Comparison of ENCODE assay signal across 8 cellular contexts in the genomic region with DNA sequence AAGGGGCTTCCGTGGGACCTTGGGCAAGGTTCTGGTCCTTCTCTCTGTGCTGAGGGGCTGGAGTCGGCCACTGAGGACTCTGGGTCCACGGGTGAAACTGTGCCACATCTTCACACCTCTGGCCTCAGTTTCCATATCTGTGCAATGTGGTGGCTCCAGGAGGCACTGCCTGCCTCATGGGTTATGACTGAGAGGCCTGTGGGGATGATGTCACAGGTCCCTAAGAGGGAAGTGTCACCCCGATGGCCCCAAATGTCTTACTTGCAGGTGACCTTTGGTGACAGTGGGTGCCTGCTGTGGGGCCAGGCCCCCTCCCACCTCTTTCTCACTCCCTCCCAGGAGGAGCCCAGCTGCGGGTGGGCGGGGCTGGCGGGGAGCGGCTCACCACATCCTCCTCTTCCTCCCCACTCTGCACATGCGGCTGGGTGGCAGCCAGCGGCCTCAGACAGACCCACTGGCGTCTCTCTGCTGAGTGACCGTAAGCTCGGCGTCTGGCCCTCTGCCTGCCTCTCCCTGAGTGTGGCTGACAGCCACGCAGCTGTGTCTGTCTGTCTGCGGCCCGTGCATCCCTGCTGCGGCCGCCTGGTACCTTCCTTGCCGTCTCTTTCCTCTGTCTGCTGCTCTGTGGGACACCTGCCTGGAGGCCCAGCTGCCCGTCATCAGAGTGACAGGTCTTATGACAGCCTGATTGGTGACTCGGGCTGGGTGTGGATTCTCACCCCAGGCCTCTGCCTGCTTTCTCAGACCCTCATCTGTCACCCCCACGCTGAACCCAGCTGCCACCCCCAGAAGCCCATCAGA. TPM values are rescaled to one million over a fixed set of nuclear protein-coding genes. Genes with fewer than 3 reads are reported as not detected.
DNase-seq lines count a peak whose midpoint lies in the region; ATAC-seq and TF ChIP-seq lines count a peak whose summit lies in the region.

Gene IL21R (plus strand): TSS at position 407 of the 801 bp plus-strand sequence. CDS start 27,898 bp downstream, outside the sequence.

- ATAC-seq in GM21723 (IDR thresholded peaks at IDR 0.05; ENCODE audit: unreplicated experiment) (peak; percentile 59), activated B cell treated with CpG ODN at 0.5 μM for 24 hours (ENCODE audit: low read depth) (peak; percentile 53), thoracic aorta (ENCODE audit: insufficient number of reproducible peaks, low FRiP score, low read depth) (no peak)
- peak; percentile 84 to 88 for ATAC-seq in natural killer cell treated with Interleukin-12 subunit alpha and Interleukin-12 subunit beta and Interleukin-15 and Interleukin-18, amount 100 ng/mL, for 72 hours

- peaks cover 60% of the 10 kb centered on the region for H3K4me1 ChIP-seq in Loucy (ENCODE audit: insufficient read depth, low read length, poor library complexity, severe bottlenecking)
- no peaks in the 10 kb centered on the region for H3K4me1 ChIP-seq in mammary epithelial cell (ENCODE audit: insufficient read depth, low read length)
- peaks cover 11 to 20% of the 10 kb centered on the region in 2 donors for H3K4me1 ChIP-seq in thoracic aorta (ENCODE audit: control insufficient read depth in 1 of 2, low read depth in 2 of 2)
- H3K4me1 ChIP-seq in HAP-1, result no peaks in the 10 kb centered on the region

- no peak for TF ChIP-seq CTCF in Loucy (conservative IDR thresholded peaks at IDR 0.05; ENCODE audit: low read length)
- no peak for TF ChIP-seq CTCF in activated B cell treated with CpG ODN at 0.5 μM for 24 hours (IDR thresholded peaks at IDR 0.05)
- TF ChIP-seq CTCF in mammary epithelial cell (conservative IDR thresholded peaks at IDR 0.05 in 1 of 2, IDR thresholded peaks at IDR 0.05 in 1 of 2; ENCODE audit: extremely low read depth in 1 of 2, insufficient read depth in 1 of 2, low read depth in 1 of 2, low read length in 2 of 2), result no peak
- no peak for TF ChIP-seq CTCF in thoracic aorta (IDR thresholded peaks at IDR 0.05)

- H3K27me3 Mint-ChIP-seq in activated B cell treated with CpG ODN at 0.5 μM for 24 hours, result no peaks in the 10 kb centered on the region
- no peaks in the 10 kb centered on the region for H3K27me3 Mint-ChIP-seq in natural killer cell treated with Interleukin-12 subunit alpha and Interleukin-12 subunit beta and Interleukin-15 and Interleukin-18, amount 100 ng/mL, for 72 hours

- POLR2A ChIA-PET in activated B cell treated with CpG ODN at 0.5 μM for 24 hours (lab: Charles Lee), result interaction anchor here (0.6 to 13.6 kb wide), 12 partner anchors 23 to 245 kb away, joined by 3 to 1103 read pairs (median 5); partner anchors contain the start of gene KDM8

- H2AFZ ChIP-seq in Loucy (ENCODE audit: low read length), result peak within 1 kb of the TSS; percentile 82
- peak within 1 kb of the TSS; percentile 52 for H2AFZ ChIP-seq in mammary epithelial cell (ENCODE audit: low read depth, low read length)

- H3K9ac ChIP-seq in Loucy (ENCODE audit: low read depth, low read length, poor library complexity, severe bottlenecking), result peak within 1 kb of the TSS; percentile 67
- no peak within 1 kb of the TSS for H3K9ac ChIP-seq in mammary epithelial cell (ENCODE audit: insufficient read depth, low read length)

- H3K9me2 ChIP-seq in Loucy (replicated peaks; ENCODE audit: low read depth, low read length), result no peaks in the 10 kb centered on the region

- no peaks in the 10 kb centered on the region for H3K79me2 ChIP-seq in Loucy (ENCODE audit: insufficient read depth, low read length)
- no peaks in the 10 kb centered on the region for H3K79me2 ChIP-seq in mammary epithelial cell (ENCODE audit: insufficient read depth, low read length)

- DNase-seq in GM04504 (ENCODE audit: low read depth), result peak; percentile 38
- DNase-seq in activated B cell treated with CpG ODN at 0.5 μM for 24 hours, result peak; percentile 76
- no peak for DNase-seq in mammary epithelial cell
- peak; percentile 89 for DNase-seq in natural killer cell treated with Interleukin-12 subunit alpha and Interleukin-12 subunit beta and Interleukin-15 and Interleukin-18, amount 100 ng/mL, for 72 hours (ENCODE audit: low spot score)
- DNase-seq in thoracic aorta (ENCODE audit: low spot score), result no peak
- no peak for DNase-seq in HAP-1 (ENCODE audit: low spot score in 2 of 2)

- no peaks in the 10 kb centered on the region for H3K9me3 ChIP-seq in Loucy (ENCODE audit: insufficient read depth, low read depth, low read length)
- no peaks in the 10 kb centered on the region for H3K9me3 ChIP-seq in mammary epithelial cell (replicated peaks; ENCODE audit: insufficient read depth, low read length)
- no peaks in the 10 kb centered on the region for H3K9me3 ChIP-seq in thoracic aorta
- no peaks in the 10 kb centered on the region for H3K9me3 ChIP-seq in HAP-1

- H3K4me1 Mint-ChIP-seq in activated B cell treated with CpG ODN at 0.5 μM for 24 hours, result peaks cover 88% of the 10 kb centered on the region
- H3K4me1 Mint-ChIP-seq in natural killer cell treated with Interleukin-12 subunit alpha and Interleukin-12 subunit beta and Interleukin-15 and Interleukin-18, amount 100 ng/mL, for 72 hours (ENCODE audit: low read depth in 2 of 2), result peaks cover 63 to 71% of the 10 kb centered on the region in 2 donors

- CTCF ChIA-PET in activated B cell treated with CpG ODN at 0.5 μM for 24 hours (lab: Charles Lee), result interaction anchor here (0.7 to 8.8 kb wide), 6 partner anchors 21 to 202 kb away, joined by 3 to 53 read pairs (median 4); no protein-coding TSS in a partner anchor
- CTCF ChIA-PET in mammary epithelial cell (lab: Charles Lee; ENCODE audit: low non-redundant PET), result no interaction called here

- H3K4me3 Mint-ChIP-seq in activated B cell treated with CpG ODN at 0.5 μM for 24 hours, result peak within 1 kb of the TSS; percentile 99
- peak within 1 kb of the TSS; percentile 97 for H3K4me3 Mint-ChIP-seq in natural killer cell treated with Interleukin-12 subunit alpha and Interleukin-12 subunit beta and Interleukin-15 and Interleukin-18, amount 100 ng/mL, for 72 hours

- H3K36me3 ChIP-seq in Loucy (ENCODE audit: insufficient read depth, low read length), result no peaks in the 10 kb centered on the region
- H3K36me3 ChIP-seq in mammary epithelial cell (ENCODE audit: insufficient read depth, low read length), result no peaks in the 10 kb centered on the region
- no peaks in the 10 kb centered on the region for H3K36me3 ChIP-seq in thoracic aorta
- no peaks in the 10 kb centered on the region for H3K36me3 ChIP-seq in HAP-1 (replicated peaks)

- in situ Hi-C loops in mammary epithelial cell (cut with MboI; ENCODE audit: low sequenced_read_pairs in 2 of 2), result no loop called here
- in situ Hi-C loops in HAP-1 (cut with MboI; ENCODE audit: low sequenced_read_pairs), result no loop called here

- no peaks in the 10 kb centered on the region for H3F3A ChIP-seq in Loucy (ENCODE audit: low read depth)

- intact Hi-C loops in activated B cell treated with CpG ODN at 0.5 μM for 24 hours (cut with micrococcal nuclease), result loop anchor here (1.0 to 2.0 kb wide), 2 partner anchors 35 to 83 kb away; no protein-coding TSS in a partner anchor
- intact Hi-C loops in mammary epithelial cell (cut with micrococcal nuclease), result no loop called here

- peak within 1 kb of the TSS; percentile 86 for H3K4me2 ChIP-seq in Loucy (ENCODE audit: low read depth, low read length, poor library complexity, severe bottlenecking)
- H3K4me2 ChIP-seq in mammary epithelial cell (ENCODE audit: insufficient read depth, low read depth, low read length), result no peak within 1 kb of the TSS

- no peak within 1 kb of the TSS for H3K27ac ChIP-seq in mammary epithelial cell (ENCODE audit: insufficient read depth, low read depth, low read length)
- H3K27ac ChIP-seq in thoracic aorta, result no peak within 1 kb of the TSS

- H4K20me1 ChIP-seq in Loucy (ENCODE audit: insufficient read depth, low read length, poor library complexity, severe bottlenecking), result no peaks in the 10 kb centered on the region
- H4K20me1 ChIP-seq in mammary epithelial cell (ENCODE audit: insufficient read depth, low read length), result no peaks in the 10 kb centered on the region

- dilution Hi-C loops in mammary epithelial cell (cut with HindIII; ENCODE audit: low sequenced_read_pairs), result loop anchor here (5.0 kb wide), 1 partner anchor 55 kb away; no protein-coding TSS in a partner anchor

- 39% methylated on average over 15 of the region's 23 CpGs for WGBS in mammary epithelial cell (ENCODE audit: low coverage, missing lambda C conversion rate)

- peak within 1 kb of the TSS; percentile 96 for H3K27ac Mint-ChIP-seq in activated B cell treated with CpG ODN at 0.5 μM for 24 hours
- peak within 1 kb of the TSS; percentile 90 to 96 for H3K27ac Mint-ChIP-seq in natural killer cell treated with Interleukin-12 subunit alpha and Interleukin-12 subunit beta and Interleukin-15 and Interleukin-18, amount 100 ng/mL, for 72 hours

- H3K4me3 ChIP-seq in Loucy (ENCODE audit: low read length, poor library complexity, severe bottlenecking) (peak within 1 kb of the TSS; percentile 78), mammary epithelial cell (replicated peaks in 1 of 3; ENCODE audit: insufficient read depth in 1 of 3, low read depth in 2 of 3, low read length in 3 of 3) (no peak within 1 kb of the TSS), thoracic aorta (peak within 1 kb of the TSS; percentile 53), HAP-1 (no peak within 1 kb of the TSS)

- BruUV-seq in mammary epithelial cell (replicated peaks; lab: Mats Ljungman, UMichigan), result no TSS peak

- no peaks in the 10 kb centered on the region for H3K9me3 Mint-ChIP-seq in activated B cell treated with CpG ODN at 0.5 μM for 24 hours
- H3K9me3 Mint-ChIP-seq in natural killer cell treated with Interleukin-12 subunit alpha and Interleukin-12 subunit beta and Interleukin-15 and Interleukin-18, amount 100 ng/mL, for 72 hours, result peaks cover 2% of the 10 kb centered on the region

- H3K27me3 ChIP-seq in Loucy (ENCODE audit: insufficient read depth, low read length, poor library complexity, severe bottlenecking) (no peaks in the 10 kb centered on the region), mammary epithelial cell (ENCODE audit: insufficient read depth, low read length) (no peaks in the 10 kb centered on the region), thoracic aorta (replicated peaks; ENCODE audit: insufficient read depth) (no peaks in the 10 kb centered on the region), HAP-1 (ENCODE audit: low read depth) (peaks cover 10% of the 10 kb centered on the region; the same call in 1 of the 2 replicates)

- peaks cover 41% of the 10 kb centered on the region for H3K36me3 Mint-ChIP-seq in activated B cell treated with CpG ODN at 0.5 μM for 24 hours (ENCODE audit: low read depth)
- no peaks in the 10 kb centered on the region for H3K36me3 Mint-ChIP-seq in natural killer cell treated with Interleukin-12 subunit alpha and Interleukin-12 subunit beta and Interleukin-15 and Interleukin-18, amount 100 ng/mL, for 72 hours

RNA-seq across cellular contexts. Expression of gene IL21R, which starts in this region (rescaled TPM):
- total RNA-seq in activated B cell treated with CpG ODN at 0.5 μM for 24 hours (144 and 167 TPM in 2 replicates), mammary epithelial cell (under 1 TPM; 0.17 to 0.64 TPM), thoracic aorta (1 to 10 TPM in 1 of 2 donors, under 1 TPM in 1; 0.14 to 1.8 TPM)
- polyA plus RNA-seq in mammary epithelial cell, result 5.4 TPM
- polyA minus RNA-seq in mammary epithelial cell, result 11.3 TPM
- total RNA-seq in natural killer cell treated with Interleukin-12 subunit alpha and Interleukin-12 subunit beta and Interleukin-15 and Interleukin-18, amount 100 ng/mL, for 72 hours, result 10 to 100 TPM; 58.3 to 64.4 TPM

Comparison
In these comparisons a context has a peak if more than half of its experiments do, and no peak if none do; other contexts are left out.
1. RNA of gene IL21R (total RNA-seq): 144 to 167 TPM in activated B cell treated with CpG ODN at 0.5 μM for 24 hours and 58.3 to 64.4 TPM in natural killer cell treated with Interleukin-12 subunit alpha and Interleukin-12 subunit beta and Interleukin-15 and Interleukin-18, amount 100 ng/mL, for 72 hours; 0.14 to 1.8 TPM in thoracic aorta and 0.17 to 0.64 TPM in mammary epithelial cell; every median in the first group is over 10 times any median in the second.
2. DNase-seq: peak in GM04504 (single experiment), activated B cell treated with CpG ODN at 0.5 μM for 24 hours (single experiment) and natural killer cell treated with Interleukin-12 subunit alpha and Interleukin-12 subunit beta and Interleukin-15 and Interleukin-18, amount 100 ng/mL, for 72 hours (single experiment); none in mammary epithelial cell (single experiment), thoracic aorta (single experiment) and HAP-1 (0 of 2).
3. H3K4me3 ChIP-seq: peak in Loucy (single experiment) and thoracic aorta (single experiment); none in mammary epithelial cell (0 of 3) and HAP-1 (single experiment).